Comparison of ENCODE assay signal across 15 cellular contexts in genomic region chr13:112998506-112999280, GRCh38.
"Had no signal": no experiment of that assay in that cellular context is flagged by ENCODE, and none has a peak within 500 bp of the region (broad histone marks: within the 10 kb centered on the region; RNA-seq: fewer than 3 reads in every experiment).

No MANE protein-coding gene starts in this region.

- H3K4me2 ChIP-seq: smooth muscle cell had no signal

- H3K36me3 ChIP-seq: ascending aorta, neutrophil, right atrium auricular region had no signal

- ATAC-seq: activated CD4-positive, alpha-beta T cell treated with anti-CD3 and anti-CD28 coated beads for 36 hours; activated CD8-positive, alpha-beta T cell treated with anti-CD3 and anti-CD28 coated beads for 36 hours had no signal

- H3K36me3 Mint-ChIP-seq: activated naive CD8-positive, alpha-beta T cell treated with anti-CD3 and anti-CD28 coated beads, Interleukin-2, amount 10 ng/mL, durations not matched to agents 7 days and 5 days had no signal

- FAIRE-seq: colon, frontal cortex, keratinocyte had no signal

- H3K27ac ChIP-seq: ascending aorta, neutrophil, right atrium auricular region had no signal

- H3K9me3 Mint-ChIP-seq: activated CD8-positive, alpha-beta T cell treated with anti-CD3 and anti-CD28 coated beads for 36 hours; activated naive CD8-positive, alpha-beta T cell treated with anti-CD3 and anti-CD28 coated beads, Interleukin-2, amount 10 ng/mL, durations not matched to agents 7 days and 5 days had no signal

- H3K4me3 Mint-ChIP-seq: activated CD4-positive, alpha-beta T cell treated with anti-CD3 and anti-CD28 coated beads for 36 hours; activated CD8-positive, alpha-beta T cell treated with anti-CD3 and anti-CD28 coated beads for 36 hours; activated naive CD8-positive, alpha-beta T cell treated with anti-CD3 and anti-CD28 coated beads, Interleukin-2, amount 10 ng/mL, durations not matched to agents 7 days and 5 days had no signal

- DNase-seq: activated CD4-positive, alpha-beta T cell treated with anti-CD3 and anti-CD28 coated beads for 36 hours; activated CD8-positive, alpha-beta memory T cell treated with anti-CD3 and anti-CD28 coated beads, Interleukin-2, amount 50 U/mL, for 48 hours; activated CD8-positive, alpha-beta T cell treated with anti-CD3 and anti-CD28 coated beads for 36 hours; activated naive CD8-positive, alpha-beta T cell treated with anti-CD3 and anti-CD28 coated beads, Interleukin-2, amount 10 ng/mL, durations not matched to agents 7 days and 5 days; effector CD8-positive, alpha-beta T cell; mesendoderm; posterior cingulate gyrus; trophoblast cell had no signal

- H3K27me3 Mint-ChIP-seq: activated CD4-positive, alpha-beta T cell treated with anti-CD3 and anti-CD28 coated beads for 36 hours; activated CD8-positive, alpha-beta T cell treated with anti-CD3 and anti-CD28 coated beads for 36 hours; activated naive CD8-positive, alpha-beta T cell treated with anti-CD3 and anti-CD28 coated beads, Interleukin-2, amount 10 ng/mL, durations not matched to agents 7 days and 5 days had no signal

- H3K9me3 ChIP-seq: ascending aorta, neutrophil, right atrium auricular region had no signal

- H3K4me3 ChIP-seq: ascending aorta, right atrium auricular region, smooth muscle cell had no signal

- H3K27me3 ChIP-seq: ascending aorta, right atrium auricular region had no signal

- H3K27ac Mint-ChIP-seq: activated CD4-positive, alpha-beta T cell treated with anti-CD3 and anti-CD28 coated beads for 36 hours; activated CD8-positive, alpha-beta T cell treated with anti-CD3 and anti-CD28 coated beads for 36 hours; activated naive CD8-positive, alpha-beta T cell treated with anti-CD3 and anti-CD28 coated beads, Interleukin-2, amount 10 ng/mL, durations not matched to agents 7 days and 5 days had no signal

- H3K4me1 Mint-ChIP-seq: activated naive CD8-positive, alpha-beta T cell treated with anti-CD3 and anti-CD28 coated beads, Interleukin-2, amount 10 ng/mL, durations not matched to agents 7 days and 5 days had no signal

- H3K4me1 ChIP-seq: ascending aorta had no signal
